9 cellular contexts compared by ENCODE assay signal in genomic region chr4:156378053-156378665, GRCh38.
DNase-seq lines count a peak whose midpoint lies in the region; ATAC-seq, FAIRE-seq and TF ChIP-seq lines count a peak whose summit lies in the region.
"Had no signal": no experiment of that assay in that cellular context is flagged by ENCODE, and none has a peak within 500 bp of the region (broad histone marks: within the 10 kb centered on the region; RNA-seq: fewer than 3 reads in every experiment).

No MANE protein-coding gene starts in this region.

- peak in 1 of 5 donors; percentile 13 for DNase-seq in heart left ventricle
- no peak for DNase-seq in Right ventricle myocardium inferior (ENCODE audit: missing footprints)
- DNase-seq in HK-2 (ENCODE audit: unreplicated experiment), result peak; percentile 11
- DNase-seq in right lobe of liver, result no peak
- DNase-seq in right cardiac atrium, result no peak
- DNase-seq in NCI-H2029 treated with DMSO at 0.1 percent for 48 hours (lab: John Stamatoyannopoulos, UW), result no peak
- DNase-seq: activated naive CD8-positive, alpha-beta T cell treated with anti-CD3 and anti-CD28 coated beads, Interleukin-2, amount 10 ng/mL, durations not matched to agents 7 days and 5 days had no signal

- WGBS in heart left ventricle, 4 donors, result 68 to 77% (median 71%) methylated on average over 8 of the region's 8 CpGs
- whole genome bisulfite sequencing in right lobe of liver (ENCODE audit: insufficient coverage, low coverage, low lambda C conversion rate, missing lambda C conversion rate), result 65% methylated on average over 8 of the region's 8 CpGs
- WGBS in right cardiac atrium, result 67% methylated on average over 8 of the region's 8 CpGs

- TF ChIP-seq POLR2A in heart left ventricle (IDR thresholded peaks at IDR 0.05) (no peak), right lobe of liver (IDR thresholded peaks at IDR 0.05) (no peak)

- H3K36me3 ChIP-seq in heart left ventricle, result no peaks in the 10 kb centered on the region
- H3K36me3 ChIP-seq in right lobe of liver, result no peaks in the 10 kb centered on the region

- H3K4me1 ChIP-seq in heart left ventricle, result peaks cover 0 to 4% (median 0%) of the 10 kb centered on the region in 12 donors
- H3K4me1 ChIP-seq in right lobe of liver, result no peaks in the 10 kb centered on the region
- no peaks in the 10 kb centered on the region for H3K4me1 ChIP-seq in right cardiac atrium (ENCODE audit: control insufficient read depth, insufficient read depth, low read length)

- TF ChIP-seq CTCF in heart left ventricle (IDR thresholded peaks at IDR 0.05) (peak in 11 of 12 donors; percentile 23 to 62 (median 42)), right lobe of liver (IDR thresholded peaks at IDR 0.05) (peak; percentile 17 to 64 (median 33))

- H3K4me3 ChIP-seq in heart left ventricle (peak overlapping the region in 1 of 12 donors; percentile 7), right lobe of liver (no peak overlapping the region), right cardiac atrium (ENCODE audit: low read length) (no peak overlapping the region)

- no peaks in the 10 kb centered on the region for H3K27me3 ChIP-seq in heart left ventricle
- H3K27me3 ChIP-seq in right lobe of liver, result no peaks in the 10 kb centered on the region
- H3K27me3 ChIP-seq in right cardiac atrium (ENCODE audit: control insufficient read depth, insufficient read depth), result no peaks in the 10 kb centered on the region

- intact Hi-C loops in heart left ventricle (cut with DNase I) (no loop called here), Right ventricle myocardium inferior (cut with DNase I) (no loop called here), right lobe of liver (cut with DNase I) (no loop called here), right cardiac atrium (cut with DNase I) (no loop called here)

- ATAC-seq in heart left ventricle (peak in 2 of 4 donors; percentile 39 to 61), Right ventricle myocardium inferior (no peak), right lobe of liver (peak in 3 of 4 donors; percentile 28 to 89 (median 82)), esophagus mucosa (no peak), right cardiac atrium (no peak)

- no peaks in the 10 kb centered on the region for H3K9me3 ChIP-seq in heart left ventricle
- H3K9me3 ChIP-seq in right lobe of liver, result no peaks in the 10 kb centered on the region
- no peaks in the 10 kb centered on the region for H3K9me3 ChIP-seq in right cardiac atrium (ENCODE audit: control insufficient read depth, low read length)

- peak; percentile 57 for FAIRE-seq in TTC549 (lab: Jason Lieb, UNC)

- H3K27ac ChIP-seq in heart left ventricle (peak overlapping the region in 1 of 12 donors; percentile 67), right lobe of liver (no peak overlapping the region), right cardiac atrium (ENCODE audit: low read length) (no peak overlapping the region)

Comparison
In these comparisons a context has a peak if more than half of its experiments do, and no peak if none do; other contexts are left out.
1. ATAC-seq: peak in right lobe of liver (3 of 4); none in Right ventricle myocardium inferior (single experiment), esophagus mucosa (single experiment) and right cardiac atrium (0 of 2).